33 cellular contexts compared by ENCODE assay signal in genomic region chr12:30972035-30972434, GRCh38. TPM values are rescaled to one million over a fixed set of nuclear protein-coding genes. Genes with fewer than 3 reads are reported as not detected.
"Had no signal": no experiment of that assay in that cellular context is flagged by ENCODE, and none has a peak within 500 bp of the region (broad histone marks: within the 10 kb centered on the region; RNA-seq: fewer than 3 reads in every experiment).

No MANE protein-coding gene starts in this region.

- DNase-seq: Karpas-422, Kasumi-1, MG63, MM.1S, MV-4-11, NCI-H1048, NCI-H1092, NCI-H1092 treated with DMSO at 0.1 percent for 48 hours, NCI-H1105, NCI-H1105 treated with DMSO at 0.1 percent for 48 hours, NCI-H1417, NCI-H1417 treated with DMSO at 0.1 percent for 48 hours, NCI-H1436, NCI-H1436 treated with DMSO at 0.1 percent for 48 hours, NCI-H146, NCI-H187, NCI-H187 treated with DMSO at 0.1 percent for 48 hours, NCI-H1930, NCI-H2029, NCI-H2029 treated with DMSO at 0.1 percent for 48 hours, NCI-H2081, NCI-H2081 treated with DMSO at 0.1 percent for 48 hours, NCI-H2107, NCI-H2171, NCI-H2227 treated with DMSO at 0.1 percent for 48 hours, NCI-H226, NCI-H345, NCI-H446, NCI-H446 treated with DMSO at 0.1 percent for 48 hours, NCI-H510A, NCI-H510A treated with DMSO at 0.1 percent for 48 hours had no signal

- H3K9me3 ChIP-seq: MG63 had no signal

- H3K4me3 ChIP-seq: MG63 had no signal

- H3K27me3 ChIP-seq: MG63 had no signal

- H3K36me3 ChIP-seq: MG63 had no signal

RNA-seq across cellular contexts. Expression of gene TSPAN11, which starts 45.5 kb away (rescaled TPM):
- total RNA-seq: MCF 10A, NCI-H460 had no signal
